1 cellular context compared by ENCODE assay signal in genomic region chr7:114533151-114533550, GRCh38.
TF ChIP-seq lines count a peak whose summit lies in the region.

No MANE protein-coding gene starts in this region.

TF ChIP-seq in WTC11, 78 proteins besides CTCF, POLR2A, EP300 and RAD21 (continued from another document):
- no peak for TF ChIP-seq ZSCAN18 (CRISPR knock-in tag; IDR thresholded peaks at IDR 0.05)
